6 cellular contexts compared by ENCODE assay signal in the genomic region with DNA sequence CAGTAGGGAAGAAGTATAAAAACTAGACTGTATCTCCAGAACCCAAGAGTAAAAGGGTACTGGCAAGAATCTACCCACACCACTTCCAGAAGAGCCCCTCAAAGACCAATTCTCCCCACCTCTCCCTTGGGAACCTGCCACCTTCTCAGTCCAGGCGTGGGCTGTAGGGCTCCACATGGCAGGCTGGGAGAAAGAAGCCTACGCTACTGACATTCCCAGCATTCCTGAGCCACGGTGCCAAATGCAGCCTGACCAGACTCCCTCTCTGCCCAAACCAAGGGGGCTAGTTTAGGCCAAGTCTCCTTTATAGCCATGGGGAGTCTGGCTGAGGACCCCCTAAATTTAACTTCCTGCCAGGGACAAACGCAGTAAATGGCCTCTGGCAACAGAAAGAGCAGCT. TPM values are rescaled to one million over a fixed set of nuclear protein-coding genes. Genes with fewer than 3 reads are reported as not detected.
A peak's percentile ranks its signal among the peaks of the same experiment; 100 is the strongest.
DNase-seq lines count a peak whose midpoint lies in the region; ATAC-seq, FAIRE-seq and TF ChIP-seq lines count a peak whose summit lies in the region.

No MANE protein-coding gene starts in this region.

- peaks cover 21% of the 10 kb centered on the region for H3K4me1 ChIP-seq in astrocyte (ENCODE audit: insufficient read depth, low read length)

- H3K79me2 ChIP-seq in astrocyte (ENCODE audit: insufficient read depth, low read length), result peaks cover 32% of the 10 kb centered on the region

- no peak overlapping the region for H2AFZ ChIP-seq in astrocyte (ENCODE audit: low read depth, low read length)

- no peak overlapping the region for H3K27ac ChIP-seq in astrocyte (ENCODE audit: low read depth, low read length)

- peaks cover 17% of the 10 kb centered on the region for H3K4me1 Mint-ChIP-seq in astrocyte (ENCODE audit: low read depth, unreplicated experiment)
- peaks cover 20 to 41% (median 35%) of the 10 kb centered on the region in 4 donors for H3K4me1 Mint-ChIP-seq in naive thymus-derived CD8-positive, alpha-beta T cell

- peak overlapping the region; percentile 90 for H3K9ac ChIP-seq in astrocyte (ENCODE audit: low read length)

- no peaks in the 10 kb centered on the region for H3K27me3 Mint-ChIP-seq in astrocyte (ENCODE audit: low read depth, unreplicated experiment)
- H3K27me3 Mint-ChIP-seq in naive thymus-derived CD8-positive, alpha-beta T cell, result no peaks in the 10 kb centered on the region

- no peak for ATAC-seq in naive thymus-derived CD8-positive, alpha-beta T cell
- no peak for ATAC-seq in GM21528 (IDR thresholded peaks at IDR 0.05; ENCODE audit: low FRiP score, unreplicated experiment)

- H3K36me3 ChIP-seq in astrocyte (ENCODE audit: insufficient read depth, low read length), result peaks cover 36% of the 10 kb centered on the region

- H3K4me3 ChIP-seq in astrocyte (ENCODE audit: insufficient read depth, low read depth, low read length), result peak overlapping the region; percentile 90

- H3K9me3 ChIP-seq in astrocyte (ENCODE audit: insufficient read depth, low read depth, low read length), result no peaks in the 10 kb centered on the region

- DNase-seq in GM03348 (ENCODE audit: low spot score) (peak; percentile 77), astrocyte (ENCODE audit: low read depth) (peak; percentile 46), NCI-H1105 (lab: John Stamatoyannopoulos, UW) (no peak), NCI-H2029 (lab: John Stamatoyannopoulos, UW) (no peak)
- no peak for DNase-seq in naive thymus-derived CD8-positive, alpha-beta T cell

- H3K27me3 ChIP-seq in astrocyte (ENCODE audit: insufficient read depth, low read length), result no peaks in the 10 kb centered on the region

- peak overlapping the region; percentile 89 for H3K4me3 Mint-ChIP-seq in astrocyte (ENCODE audit: unreplicated experiment)
- peak overlapping the region in 9 of 10 donors; percentile 59 to 97 (median 92) for H3K4me3 Mint-ChIP-seq in naive thymus-derived CD8-positive, alpha-beta T cell

- no peak for FAIRE-seq in astrocyte (lab: Jason Lieb, UNC)

- H4K20me1 ChIP-seq in astrocyte (ENCODE audit: insufficient read depth, low read length), result peaks cover 64% of the 10 kb centered on the region

- H3K4me2 ChIP-seq in astrocyte (ENCODE audit: low read length), result peak overlapping the region; percentile 98

- POLR2A ChIA-PET in naive thymus-derived CD8-positive, alpha-beta T cell (lab: Charles Lee), result interaction anchor here (0.7 to 1.0 kb wide), 2 partner anchors 228 to 638 kb away, joined by 3 read pairs; no protein-coding TSS in a partner anchor

- peak overlapping the region; percentile 78 for H3K27ac Mint-ChIP-seq in astrocyte (ENCODE audit: unreplicated experiment)
- H3K27ac Mint-ChIP-seq in naive thymus-derived CD8-positive, alpha-beta T cell, result peak overlapping the region in 9 of 10 donors; percentile 21 to 96 (median 82)

- H3K9me3 Mint-ChIP-seq in astrocyte (ENCODE audit: unreplicated experiment), result no peaks in the 10 kb centered on the region
- no peaks in the 10 kb centered on the region for H3K9me3 Mint-ChIP-seq in naive thymus-derived CD8-positive, alpha-beta T cell

- TF ChIP-seq CTCF in astrocyte (IDR thresholded peaks at IDR 0.05; ENCODE audit: insufficient read depth, low read depth, low read length), result no peak

- H3K36me3 Mint-ChIP-seq in astrocyte (ENCODE audit: low read depth, unreplicated experiment), result peaks cover 25% of the 10 kb centered on the region
- H3K36me3 Mint-ChIP-seq in naive thymus-derived CD8-positive, alpha-beta T cell, result peaks cover 0 to 50% (median 6%) of the 10 kb centered on the region in 3 donors

RNA-seq across cellular contexts. Expression of gene UBE2Q1, which starts 2.0 kb away (rescaled TPM):
- 85.3 and 85.4 TPM in 2 replicates for total RNA-seq in astrocyte
- total RNA-seq in naive thymus-derived CD8-positive, alpha-beta T cell, result 100 to 1,000 TPM; 109 to 114 TPM
- polyA plus RNA-seq in naive thymus-derived CD8-positive, alpha-beta T cell, result 10 to 100 TPM; 10.5 to 13.3 (median 12.6) TPM

RNA-seq across cellular contexts. Expression of gene CHRNB2, which starts 11.2 kb away (rescaled TPM):
- 0.20 and 0.24 TPM in 2 replicates for total RNA-seq in astrocyte
- not detected for total RNA-seq in naive thymus-derived CD8-positive, alpha-beta T cell
- polyA plus RNA-seq in naive thymus-derived CD8-positive, alpha-beta T cell, result under 1 TPM in 1 of 3 donors, not detected in 2; 0.03 TPM

RNA-seq across cellular contexts. Expression of gene ADAR, which starts 51.6 kb away (rescaled TPM):
- total RNA-seq in astrocyte, result 275 and 278 TPM in 2 replicates
- total RNA-seq in naive thymus-derived CD8-positive, alpha-beta T cell, result 100 to 1,000 TPM; 219 to 251 TPM
- polyA plus RNA-seq in naive thymus-derived CD8-positive, alpha-beta T cell, result 100 to 1,000 TPM in 2 of 3 donors, 10 to 100 TPM in 1; 93.2 to 132 (median 115) TPM

RNA-seq across cellular contexts. Expression of gene SHE, which starts 54.2 kb away (rescaled TPM):
- total RNA-seq in astrocyte, result not detected in 2 replicates
- not detected for total RNA-seq in naive thymus-derived CD8-positive, alpha-beta T cell
- not detected for polyA plus RNA-seq in naive thymus-derived CD8-positive, alpha-beta T cell

RNA-seq across cellular contexts. Expression of gene TDRD10, which starts 54.4 kb away (rescaled TPM):
- not detected in 2 replicates for total RNA-seq in astrocyte
- total RNA-seq in naive thymus-derived CD8-positive, alpha-beta T cell, result not detected
- not detected for polyA plus RNA-seq in naive thymus-derived CD8-positive, alpha-beta T cell

Comparison
In these comparisons a context has a peak if more than half of its experiments do, and no peak if none do; other contexts are left out.
1. DNase-seq: peak in GM03348 (single experiment) and astrocyte (single experiment); none in naive thymus-derived CD8-positive, alpha-beta T cell (0 of 10), NCI-H1105 (single experiment) and NCI-H2029 (single experiment).